In the genomic region with DNA sequence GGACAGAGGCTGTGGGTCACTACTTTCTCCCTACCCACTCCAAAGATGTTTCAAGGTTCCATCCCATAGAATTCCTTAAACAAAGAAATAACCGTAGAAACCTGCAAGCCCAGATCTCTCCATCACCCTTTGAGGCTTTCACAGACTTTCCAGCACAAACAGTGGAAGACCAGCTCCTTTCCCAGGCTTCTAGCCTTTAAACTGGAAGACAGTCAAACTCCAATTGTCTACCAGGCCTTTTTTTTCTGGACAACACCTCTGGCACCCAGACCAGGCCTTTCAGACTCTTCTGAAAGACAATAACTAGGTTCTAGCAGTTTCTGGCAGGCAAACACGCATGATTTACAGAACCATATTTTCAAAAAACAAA, we compare ENCODE assay signal across 29 cellular contexts.
DNase-seq lines count a peak whose midpoint lies in the region; ATAC-seq and TF ChIP-seq lines count a peak whose summit lies in the region.
"Had no signal": no experiment of that assay in that cellular context is flagged by ENCODE, and none has a peak within 500 bp of the region (broad histone marks: within the 10 kb centered on the region; RNA-seq: fewer than 3 reads in every experiment).

No MANE protein-coding gene starts in this region.

- H3K4me1 ChIP-seq in KMS-11 (ENCODE audit: low read depth, poor library complexity, severe bottlenecking) (peaks cover 33% of the 10 kb centered on the region), neural progenitor cell (peaks cover 15% of the 10 kb centered on the region)

- H3K4me2 ChIP-seq in KMS-11 (peak overlapping the region; percentile 5; the same call in 1 of the 2 replicates), neural progenitor cell (peak overlapping the region; percentile 12)

- ATAC-seq in GM18502 (IDR thresholded peaks at IDR 0.05; ENCODE audit: poor library complexity, unreplicated experiment) = no peak
- no peak for ATAC-seq in HG03135 (IDR thresholded peaks at IDR 0.05; ENCODE audit: unreplicated experiment)
- ATAC-seq: activated CD8-positive, alpha-beta T cell treated with anti-CD3 and anti-CD28 coated beads for 36 hours; psoas muscle had no signal

- no peaks in the 10 kb centered on the region for H3K9me3 ChIP-seq in neural progenitor cell (ENCODE audit: low read depth)
- H3K9me3 ChIP-seq: BLaER1 treated with 17β-estradiol and CSF1 and Interleukin-3, amounts not matched to agents 10 nM and 100 nM; psoas muscle; sigmoid colon; transverse colon had no signal

- H3K27me3 ChIP-seq in KMS-11 (ENCODE audit: insufficient read depth, low read depth) = no peaks in the 10 kb centered on the region
- no peaks in the 10 kb centered on the region for H3K27me3 ChIP-seq in neural progenitor cell
- H3K27me3 ChIP-seq: BLaER1 treated with 17β-estradiol and CSF1 and Interleukin-3, amounts not matched to agents 10 nM and 100 nM; sigmoid colon; transverse colon had no signal

- H3K36me3 Mint-ChIP-seq in dendritic cell treated with granulocyte-macrophage colony-stimulating factor and Interleukin-4, amounts not matched to agents 40 ng/mL and 50 ng/mL, for 4 days (ENCODE audit: low read depth) = no peaks in the 10 kb centered on the region
- H3K36me3 Mint-ChIP-seq in neural progenitor cell = no peaks in the 10 kb centered on the region
- H3K36me3 Mint-ChIP-seq in activated CD4-positive, alpha-beta memory T cell treated with anti-CD3 and anti-CD28 coated beads for 36 hours = no peaks in the 10 kb centered on the region
- H3K36me3 Mint-ChIP-seq: activated naive CD8-positive, alpha-beta T cell had no signal

- H2AFZ ChIP-seq in KMS-11 (ENCODE audit: low read depth) (no peak overlapping the region), neural progenitor cell (replicated peaks) (peak overlapping the region; percentile 48)

- CTCF ChIA-PET in activated CD4-positive, alpha-beta memory T cell treated with anti-CD3 and anti-CD28 coated beads for 36 hours (lab: Charles Lee) = no interaction called here

- TF ChIP-seq CTCF in KMS-11 (conservative IDR thresholded peaks at IDR 0.05; ENCODE audit: low read depth, low read length) (no peak), neural progenitor cell (IDR thresholded peaks at IDR 0.05) (no peak)

- no peak for DNase-seq in neural progenitor cell (ENCODE audit: low spot score)
- DNase-seq in activated CD4-positive, alpha-beta memory T cell treated with anti-CD3 and anti-CD28 coated beads for 36 hours = no peak
- no peak for DNase-seq in effector CD4-positive, alpha-beta T cell
- DNase-seq: activated CD4-positive, alpha-beta T cell treated with anti-CD3 and anti-CD28 coated beads for 1 hour; activated CD8-positive, alpha-beta T cell treated with anti-CD3 and anti-CD28 coated beads for 36 hours; aorta; DMS79; GDM1; head of caudate nucleus; Kasumi-1; mammary epithelial cell; NCI-H1694; NCI-H446 treated with DMSO at 0.1 percent for 48 hours; NCI-H82; nucleus accumbens; psoas muscle; RPMI8226; sigmoid colon; transverse colon had no signal

- H3K27ac ChIP-seq in KMS-11 = no peak overlapping the region
- peak overlapping the region; percentile 74 for H3K27ac ChIP-seq in neural progenitor cell
- peak overlapping the region; percentile 17 for H3K27ac ChIP-seq in temporal lobe (ENCODE audit: low read depth, low read length)
- H3K27ac ChIP-seq: psoas muscle had no signal

- intact Hi-C loops in dendritic cell treated with granulocyte-macrophage colony-stimulating factor and Interleukin-4, amounts not matched to agents 40 ng/mL and 50 ng/mL, for 4 days (cut with micrococcal nuclease) = loop anchor here (1.0 kb wide), 1 partner anchor 224 kb away; no protein-coding TSS in a partner anchor
- intact Hi-C loops in activated CD4-positive, alpha-beta memory T cell treated with anti-CD3 and anti-CD28 coated beads for 36 hours (cut with micrococcal nuclease) = no loop called here

- H4K20me1 ChIP-seq in KMS-11 (ENCODE audit: insufficient read depth) = no peaks in the 10 kb centered on the region
- H4K20me1 ChIP-seq in neural progenitor cell (ENCODE audit: low read depth) = no peaks in the 10 kb centered on the region
- H4K20me1 ChIP-seq: BLaER1 treated with 17β-estradiol and CSF1 and Interleukin-3, amounts not matched to agents 10 nM and 100 nM had no signal

- no peaks in the 10 kb centered on the region for H3K36me3 ChIP-seq in KMS-11 (ENCODE audit: insufficient read depth)
- H3K36me3 ChIP-seq in neural progenitor cell = no peaks in the 10 kb centered on the region
- H3K36me3 ChIP-seq: BLaER1 treated with 17β-estradiol and CSF1 and Interleukin-3, amounts not matched to agents 10 nM and 100 nM; sigmoid colon; transverse colon had no signal

- H3K9me3 Mint-ChIP-seq in dendritic cell treated with granulocyte-macrophage colony-stimulating factor and Interleukin-4, amounts not matched to agents 40 ng/mL and 50 ng/mL, for 4 days = no peaks in the 10 kb centered on the region
- no peaks in the 10 kb centered on the region for H3K9me3 Mint-ChIP-seq in neural progenitor cell
- H3K9me3 Mint-ChIP-seq in activated CD4-positive, alpha-beta memory T cell treated with anti-CD3 and anti-CD28 coated beads for 36 hours = no peaks in the 10 kb centered on the region
- H3K9me3 Mint-ChIP-seq: activated CD8-positive, alpha-beta T cell treated with anti-CD3 and anti-CD28 coated beads for 36 hours; activated T-helper 2 cell treated with anti-CD3 and anti-CD28 coated beads, Interferon-gamma antibody, Interleukin-2, Interleukin-4, amounts not matched to agents 10 μg/mL and 5 μg/mL and 100 μg/mL, durations not matched to agents 14 hours and 24 hours and 36 hours; stimulated activated naive CD8-positive, alpha-beta T cell treated with anti-CD3 and anti-CD28 coated beads, Interleukin-15, Interleukin-2, amounts not matched to agents 100 ng/mL and 50 ng/mL, for 24 hours; T-helper 1 cell treated with Interleukin-12 subunit alpha and Interleukin-12 subunit beta and Interleukin-4 antibody, amounts not matched to agents 30 μg/mL and 1 μg/mL, for 36 hours had no signal

- peaks cover 9% of the 10 kb centered on the region for H3F3A ChIP-seq in neural progenitor cell (ENCODE audit: low read depth)

- POLR2A ChIA-PET in activated CD4-positive, alpha-beta memory T cell treated with anti-CD3 and anti-CD28 coated beads for 36 hours (lab: Charles Lee) = no interaction called here

- H3K9ac ChIP-seq in KMS-11 (no peak overlapping the region), neural progenitor cell (no peak overlapping the region)
- H3K9ac ChIP-seq: BLaER1 treated with 17β-estradiol and CSF1 and Interleukin-3, amounts not matched to agents 10 nM and 100 nM had no signal

- no peaks in the 10 kb centered on the region for H3K27me3 Mint-ChIP-seq in dendritic cell treated with granulocyte-macrophage colony-stimulating factor and Interleukin-4, amounts not matched to agents 40 ng/mL and 50 ng/mL, for 4 days
- H3K27me3 Mint-ChIP-seq in neural progenitor cell (ENCODE audit: insufficient read depth, low read depth) = no peaks in the 10 kb centered on the region
- H3K27me3 Mint-ChIP-seq in activated CD4-positive, alpha-beta memory T cell treated with anti-CD3 and anti-CD28 coated beads for 36 hours = peaks cover 4% of the 10 kb centered on the region
- H3K27me3 Mint-ChIP-seq: activated CD8-positive, alpha-beta T cell treated with anti-CD3 and anti-CD28 coated beads for 36 hours had no signal

- no peak overlapping the region for H3K4me3 Mint-ChIP-seq in dendritic cell treated with granulocyte-macrophage colony-stimulating factor and Interleukin-4, amounts not matched to agents 40 ng/mL and 50 ng/mL, for 4 days
- no peak overlapping the region for H3K4me3 Mint-ChIP-seq in neural progenitor cell
- H3K4me3 Mint-ChIP-seq in activated CD4-positive, alpha-beta memory T cell treated with anti-CD3 and anti-CD28 coated beads for 36 hours = no peak overlapping the region
- H3K4me3 Mint-ChIP-seq: activated CD8-positive, alpha-beta T cell treated with anti-CD3 and anti-CD28 coated beads for 36 hours; activated naive CD8-positive, alpha-beta T cell; stimulated activated naive CD8-positive, alpha-beta T cell treated with anti-CD3 and anti-CD28 coated beads, Interleukin-15, Interleukin-2, amounts not matched to agents 100 ng/mL and 50 ng/mL, for 24 hours; T-helper 1 cell treated with Interleukin-12 subunit alpha and Interleukin-12 subunit beta and Interleukin-4 antibody, amounts not matched to agents 30 μg/mL and 1 μg/mL, for 36 hours had no signal

- H3K4me1 Mint-ChIP-seq in dendritic cell treated with granulocyte-macrophage colony-stimulating factor and Interleukin-4, amounts not matched to agents 40 ng/mL and 50 ng/mL, for 4 days (ENCODE audit: low read depth) = peaks cover 66% of the 10 kb centered on the region
- H3K4me1 Mint-ChIP-seq in neural progenitor cell = peaks cover 29% of the 10 kb centered on the region
- H3K4me1 Mint-ChIP-seq in activated CD4-positive, alpha-beta memory T cell treated with anti-CD3 and anti-CD28 coated beads for 36 hours (ENCODE audit: low read depth) = peaks cover 7% of the 10 kb centered on the region

- H3K4me3 ChIP-seq in KMS-11 (IDR thresholded peaks at IDR 0.05; ENCODE audit: insufficient read depth, low read depth, low read length) (no peak overlapping the region), neural progenitor cell (no peak overlapping the region)
- H3K4me3 ChIP-seq: BLaER1 treated with 17β-estradiol and CSF1 and Interleukin-3, amounts not matched to agents 10 nM and 100 nM; psoas muscle; sigmoid colon; transverse colon had no signal

- no peaks in the 10 kb centered on the region for H3K79me2 ChIP-seq in KMS-11 (ENCODE audit: insufficient read depth, low read depth)
- no peaks in the 10 kb centered on the region for H3K79me2 ChIP-seq in neural progenitor cell (ENCODE audit: low read depth)

- peak overlapping the region; percentile 87 for H3K27ac Mint-ChIP-seq in dendritic cell treated with granulocyte-macrophage colony-stimulating factor and Interleukin-4, amounts not matched to agents 40 ng/mL and 50 ng/mL, for 4 days
- H3K27ac Mint-ChIP-seq in neural progenitor cell = peak overlapping the region; percentile 68
- H3K27ac Mint-ChIP-seq in activated CD4-positive, alpha-beta memory T cell treated with anti-CD3 and anti-CD28 coated beads for 36 hours = no peak overlapping the region
- H3K27ac Mint-ChIP-seq: activated CD8-positive, alpha-beta T cell treated with anti-CD3 and anti-CD28 coated beads for 36 hours; activated naive CD8-positive, alpha-beta T cell; activated T-helper 2 cell treated with anti-CD3 and anti-CD28 coated beads, Interferon-gamma antibody, Interleukin-2, Interleukin-4, amounts not matched to agents 10 μg/mL and 5 μg/mL and 100 μg/mL, durations not matched to agents 14 hours and 24 hours and 36 hours; stimulated activated naive CD8-positive, alpha-beta T cell treated with anti-CD3 and anti-CD28 coated beads, Interleukin-15, Interleukin-2, amounts not matched to agents 100 ng/mL and 50 ng/mL, for 24 hours; T-helper 1 cell treated with Interleukin-12 subunit alpha and Interleukin-12 subunit beta and Interleukin-4 antibody, amounts not matched to agents 30 μg/mL and 1 μg/mL, for 36 hours had no signal
